ENCODE assay signal across 8 cellular contexts in the genomic region with DNA sequence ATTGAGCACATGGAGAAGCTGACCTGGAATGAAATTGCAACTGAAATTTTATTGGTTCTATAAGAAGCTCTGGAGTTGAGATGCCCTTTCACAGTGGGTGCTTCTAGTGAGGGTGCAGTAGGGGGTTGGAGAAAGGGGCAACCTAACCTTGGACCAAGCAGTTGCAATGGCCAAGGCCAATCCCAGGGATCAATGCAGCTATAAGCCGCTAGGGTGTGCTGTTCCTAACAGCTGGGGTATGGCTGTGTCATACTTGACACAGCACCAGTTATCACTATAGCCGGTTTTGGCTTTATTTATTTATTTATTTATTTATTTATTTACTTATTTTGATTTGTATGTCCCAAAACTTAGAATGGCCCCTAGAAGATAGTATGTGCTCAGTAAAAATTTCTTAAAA.
DNase-seq lines count a peak whose midpoint lies in the region; FAIRE-seq and TF ChIP-seq lines count a peak whose summit lies in the region.

No MANE protein-coding gene starts in this region.

- H3K4me3 ChIP-seq in HAP-1 (no peak overlapping the region), ascending aorta (no peak overlapping the region), vagina (no peak overlapping the region)

- peak; percentile 5 for FAIRE-seq in GM12891 (lab: Jason Lieb, UNC)

- H3K9me3 ChIP-seq in HAP-1: no peaks in the 10 kb centered on the region
- no peaks in the 10 kb centered on the region for H3K9me3 ChIP-seq in ascending aorta
- no peaks in the 10 kb centered on the region for H3K9me3 ChIP-seq in vagina

- H3K27me3 ChIP-seq in HAP-1 (ENCODE audit: low read depth): no peaks in the 10 kb centered on the region
- H3K27me3 ChIP-seq in ascending aorta: no peaks in the 10 kb centered on the region
- no peaks in the 10 kb centered on the region for H3K27me3 ChIP-seq in vagina

- intact Hi-C loops in ascending aorta (cut with DNase I) (no loop called here), vagina (cut with DNase I) (no loop called here)

- no peaks in the 10 kb centered on the region for H3K4me1 ChIP-seq in HAP-1
- H3K4me1 ChIP-seq in ascending aorta: no peaks in the 10 kb centered on the region
- H3K4me1 ChIP-seq in vagina: no peaks in the 10 kb centered on the region

- H3K27ac ChIP-seq in ascending aorta (no peak overlapping the region), vagina (no peak overlapping the region)

- no peaks in the 10 kb centered on the region for H3K36me3 ChIP-seq in HAP-1 (replicated peaks)
- H3K36me3 ChIP-seq in ascending aorta: no peaks in the 10 kb centered on the region
- no peaks in the 10 kb centered on the region for H3K36me3 ChIP-seq in vagina

- DNase-seq in GM12891 (ENCODE audit: insufficient read length, low spot score) (peak; percentile 0), HAP-1 (ENCODE audit: low spot score in 2 of 2) (peak; percentile 24 to 52), NCI-H82 treated with DMSO at 0.1 percent for 48 hours (lab: John Stamatoyannopoulos, UW; ENCODE audit: unreplicated experiment) (peak; percentile 100), kidney tubule cell (ENCODE audit: low spot score) (peak; percentile 31), ascending aorta (ENCODE audit: low spot score in 2 of 2) (no peak), vagina (ENCODE audit: extremely low spot score in 2 of 2) (no peak), NCI-H524 treated with DMSO at 0.1 percent for 48 hours (lab: John Stamatoyannopoulos, UW) (no peak), kidney glomerular epithelial cell (lab: John Stamatoyannopoulos, UW) (no peak)

- in situ Hi-C loops in HAP-1 (cut with MboI; ENCODE audit: low sequenced_read_pairs): no loop called here

- no peak for TF ChIP-seq CTCF in ascending aorta (IDR thresholded peaks at IDR 0.05)
- TF ChIP-seq CTCF in vagina (IDR thresholded peaks at IDR 0.05): no peak

- TF ChIP-seq POLR2A in GM12891 (IDR thresholded peaks at IDR 0.05; ENCODE audit: low read depth, low read length): no peak
- TF ChIP-seq POLR2A in vagina (IDR thresholded peaks at IDR 0.05): no peak

TF ChIP-seq in GM12891, 5 proteins besides CTCF, POLR2A, EP300 and RAD21:
- TF ChIP-seq SPI1 (IDR thresholded peaks at IDR 0.05; ENCODE audit: low read depth, low read length) (no peak), TAF1 (IDR thresholded peaks at IDR 0.05; ENCODE audit: low read depth, low read length) (no peak), PAX5 (IDR thresholded peaks at IDR 0.05; ENCODE audit: insufficient read depth, low read length, severe bottlenecking) (no peak), POU2F2 (IDR thresholded peaks at IDR 0.05; ENCODE audit: low read depth, low read length) (no peak)

Comparison
In these comparisons a context has a peak if more than half of its experiments do, and no peak if none do; other contexts are left out.
1. DNase-seq: peak in GM12891 (single experiment), HAP-1 (2 of 2), NCI-H82 treated with DMSO at 0.1 percent for 48 hours (single experiment) and kidney tubule cell (single experiment); none in ascending aorta (0 of 2), vagina (0 of 2), NCI-H524 treated with DMSO at 0.1 percent for 48 hours (single experiment) and kidney glomerular epithelial cell (single experiment).